Comparison of ENCODE assay signal across 14 cellular contexts in genomic region chr2:190207929-190208328, GRCh38.
DNase-seq lines count a peak whose midpoint lies in the region; ATAC-seq, FAIRE-seq and TF ChIP-seq lines count a peak whose summit lies in the region.
"Had no signal": no experiment of that assay in that cellular context is flagged by ENCODE, and none has a peak within 500 bp of the region (broad histone marks: within the 10 kb centered on the region; RNA-seq: fewer than 3 reads in every experiment).

No MANE protein-coding gene starts in this region.

- H3K79me2 ChIP-seq in K562 (ENCODE audit: control insufficient read depth, insufficient read depth, low read length) = no peaks in the 10 kb centered on the region

- TF ChIP-seq POLR2A in K562 (conservative IDR thresholded peaks at IDR 0.05) (no peak), erythroblast (IDR thresholded peaks at IDR 0.05; ENCODE audit: low read length) (no peak)

- no peaks in the 10 kb centered on the region for H3K27me3 ChIP-seq in K562 (ENCODE audit: control insufficient read depth in 2 of 2, insufficient read depth in 2 of 2, low read length in 2 of 2)
- H3K27me3 ChIP-seq: BLaER1 had no signal

- no peaks in the 10 kb centered on the region; a peak in 2 of 5 replicates for H3K4me1 ChIP-seq in K562 (replicated peaks in 1 of 2; ENCODE audit: control insufficient read depth in 2 of 2, insufficient read depth in 2 of 2, low read length in 2 of 2)
- H3K4me1 ChIP-seq: BLaER1 had no signal

- 58% methylated on average over 2 of the region's 2 CpGs for WGBS in K562 (ENCODE audit: insufficient coverage, low coverage, missing lambda C conversion rate)

- ATAC-seq in GM19463 (IDR thresholded peaks at IDR 0.05; ENCODE audit: unreplicated experiment) (peak; percentile 34), K562 (no peak), HG03378 (IDR thresholded peaks at IDR 0.05; ENCODE audit: unreplicated experiment) (no peak)
- ATAC-seq: GM12878 had no signal

- no peak overlapping the region for H3K27ac ChIP-seq in K562 (ENCODE audit: extremely low read depth, low read depth, low read length)
- H3K27ac ChIP-seq: 22Rv1, BLaER1 had no signal

- TF ChIP-seq RAD21 in K562 (CRISPR knock-in tag; conservative IDR thresholded peaks at IDR 0.05 in 1 of 2, IDR thresholded peaks at IDR 0.05 in 1 of 2) = no peak

- no peaks in the 10 kb centered on the region for H3K9me1 ChIP-seq in K562 (ENCODE audit: control insufficient read depth, insufficient read depth, low read length)

- no peaks in the 10 kb centered on the region for H3K9me3 ChIP-seq in K562 (replicated peaks; ENCODE audit: control insufficient read depth, insufficient read depth, low read depth, low read length)
- H3K9me3 ChIP-seq: BLaER1, Caco-2 had no signal

- H4K20me1 ChIP-seq in K562 (replicated peaks; ENCODE audit: control insufficient read depth, insufficient read depth, low read length) = no peaks in the 10 kb centered on the region
- H4K20me1 ChIP-seq: BLaER1 had no signal

- no peak overlapping the region for H3K4me2 ChIP-seq in K562 (ENCODE audit: insufficient read depth, low read length)
- H3K4me2 ChIP-seq: BLaER1 had no signal

- no peak for TF ChIP-seq CTCF in K562 (IDR thresholded peaks at IDR 0.05 in 2 of 3, conservative IDR thresholded peaks at IDR 0.05 in 1 of 3; ENCODE audit: insufficient read depth in 2 of 3, low read depth in 1 of 3, low read length in 3 of 3)

- H3K36me3 ChIP-seq in K562 (ENCODE audit: control insufficient read depth, insufficient read depth, low read length) = peaks cover 34% of the 10 kb centered on the region

- H2AFZ ChIP-seq in K562 (ENCODE audit: low read depth, low read length) = no peak overlapping the region

- BruUV-seq in K562 (replicated peaks; lab: Mats Ljungman, UMichigan) = no TSS peak

- CTCF ChIA-PET in K562 (lab: Yijun Ruan, JAX; ENCODE audit: low intra/inter-chr PET ratio) = no interaction called here

- FAIRE-seq in K562 (lab: Jason Lieb, UNC) = no peak
- FAIRE-seq: GM12878 had no signal

- no peak for TF ChIP-seq EP300 in K562 (IDR thresholded peaks at IDR 0.05; ENCODE audit: low read length)

- in situ Hi-C loops in K562 (cut with MboI) = no loop called here

- intact Hi-C loops in K562 (cut with micrococcal nuclease) = no loop called here

- H3K9ac ChIP-seq in K562 (ENCODE audit: insufficient read depth in 1 of 2, low read depth in 2 of 2, low read length in 2 of 2) = no peak overlapping the region
- H3K9ac ChIP-seq: BLaER1 had no signal

- DNase-seq in DMS79 (lab: John Stamatoyannopoulos, UW) = peak; percentile 17
- no peak for DNase-seq in DMS79 treated with DMSO at 0.1 percent for 48 hours (lab: John Stamatoyannopoulos, UW)
- DNase-seq in K562 (ENCODE audit: extremely low read depth in 1 of 4, low spot score in 3 of 4) = no peak
- no peak for DNase-seq in erythroblast (lab: John Stamatoyannopoulos, UW)
- DNase-seq in NCI-H2081 (lab: John Stamatoyannopoulos, UW) = no peak
- DNase-seq: AML-193; Caco-2; CD8-positive, alpha-beta memory T cell; H9 had no signal

- POLR2A ChIA-PET in K562 (lab: Yijun Ruan, JAX) = no interaction called here

- no peak overlapping the region for H3K4me3 ChIP-seq in K562
- H3K4me3 ChIP-seq: BLaER1, GM12878 had no signal

TF ChIP-seq in K562, 482 proteins besides CTCF, POLR2A, EP300 and RAD21 (continues in another document):
- TF ChIP-seq MAFG (tag; conservative IDR thresholded peaks at IDR 0.05) (peak; percentile 55), KLF6 (CRISPR knock-in tag; IDR thresholded peaks at IDR 0.05; ENCODE audit: borderline replicate concordance) (no peak), ZNF696 (CRISPR knock-in tag; conservative IDR thresholded peaks at IDR 0.05) (no peak), MAFF (IDR thresholded peaks at IDR 0.05; ENCODE audit: low read length) (peak; percentile 51), ZNF311 (CRISPR knock-in tag; IDR thresholded peaks at IDR 0.05) (no peak), IRF9 (tag; IDR thresholded peaks at IDR 0.05) (no peak), BRCA1 (IDR thresholded peaks at IDR 0.05) (no peak), BRCA1 (CRISPR knock-in tag; IDR thresholded peaks at IDR 0.05) (no peak), ZBTB5 (IDR thresholded peaks at IDR 0.05) (no peak), ZNF124 (CRISPR knock-in tag; IDR thresholded peaks at IDR 0.05) (no peak), CBX2 (IDR thresholded peaks at IDR 0.05; ENCODE audit: insufficient read depth, low read length, poor library complexity, severe bottlenecking) (no peak), ZNF586 (CRISPR knock-in tag; conservative IDR thresholded peaks at IDR 0.05) (no peak), HCFC1 (IDR thresholded peaks at IDR 0.05; ENCODE audit: low read depth, low read length) (no peak), SAFB (IDR thresholded peaks at IDR 0.05; ENCODE audit: borderline replicate concordance, low read depth, low read length) (no peak), TEAD2 (tag; IDR thresholded peaks at IDR 0.05) (no peak), ETV1 (tag; conservative IDR thresholded peaks at IDR 0.05; ENCODE audit: low read depth) (no peak), TBP (optimal IDR thresholded peaks at IDR 0.05; ENCODE audit: low read depth, low read length) (no peak), ZNF384 (IDR thresholded peaks at IDR 0.05; ENCODE audit: low read depth, low read length) (no peak), ID3 (CRISPR knock-in tag; IDR thresholded peaks at IDR 0.05) (no peak), ID3 (tag; IDR thresholded peaks at IDR 0.05) (no peak), MITF (IDR thresholded peaks at IDR 0.05) (no peak), RBM39 (optimal IDR thresholded peaks at IDR 0.05; ENCODE audit: low read depth, low read length) (no peak), SAFB2 (IDR thresholded peaks at IDR 0.05; ENCODE audit: borderline replicate concordance, low read depth, low read length, severe bottlenecking) (no peak), MTF1 (CRISPR knock-in tag; IDR thresholded peaks at IDR 0.05; ENCODE audit: borderline replicate concordance) (no peak), SRSF3 (IDR thresholded peaks at IDR 0.05; ENCODE audit: insufficient read depth, low read length) (no peak), GATAD2B (IDR thresholded peaks at IDR 0.05; ENCODE audit: borderline replicate concordance) (no peak), HNRNPL (IDR thresholded peaks at IDR 0.05; ENCODE audit: low read depth, low read length) (no peak), BMI1 (IDR thresholded peaks at IDR 0.05; ENCODE audit: low read length) (no peak), ZNF174 (CRISPR knock-in tag; IDR thresholded peaks at IDR 0.05) (no peak), MAFK (IDR thresholded peaks at IDR 0.05; ENCODE audit: low read length) (peak; percentile 21; the same call in 1 of the 2 replicates), USF2 (CRISPR knock-in tag; IDR thresholded peaks at IDR 0.05) (no peak), C11orf30 (IDR thresholded peaks at IDR 0.05; ENCODE audit: low read depth) (peak; percentile 79), MCM7 (IDR thresholded peaks at IDR 0.05) (no peak)
